Comparison of ENCODE assay signal across 11 cellular contexts in genomic region chr13:114105351-114106225, GRCh38. TPM values are rescaled to one million over a fixed set of nuclear protein-coding genes. Genes with fewer than 3 reads are reported as not detected.
A peak's percentile ranks its signal among the peaks of the same experiment; 100 is the strongest.
DNase-seq lines count a peak whose midpoint lies in the region; ATAC-seq and TF ChIP-seq lines count a peak whose summit lies in the region.
"Had no signal": no experiment of that assay in that cellular context is flagged by ENCODE, and none has a peak within 500 bp of the region (broad histone marks: within the 10 kb centered on the region; RNA-seq: fewer than 3 reads in every experiment).

No MANE protein-coding gene starts in this region.

- H3K27me3 ChIP-seq in tibial artery = no peaks in the 10 kb centered on the region
- H3K27me3 ChIP-seq: breast epithelium, tibial nerve had no signal

- no peak overlapping the region for H3K4me3 ChIP-seq in mucosa of descending colon
- no peak overlapping the region for H3K4me3 ChIP-seq in tibial artery
- H3K4me3 ChIP-seq: breast epithelium, tibial nerve had no signal

- no peaks in the 10 kb centered on the region for H3K36me3 ChIP-seq in mucosa of descending colon (ENCODE audit: low read depth)
- peaks cover 0 to 4% (median 0%) of the 10 kb centered on the region in 3 donors for H3K36me3 ChIP-seq in tibial artery
- H3K36me3 ChIP-seq: breast epithelium, tibial nerve had no signal

- H3K4me1 ChIP-seq in mucosa of descending colon (ENCODE audit: low read depth) (peaks cover 6% of the 10 kb centered on the region), tibial artery (peaks cover 0 to 45% (median 21%) of the 10 kb centered on the region in 4 donors)
- H3K4me1 ChIP-seq: breast epithelium had no signal

- intact Hi-C loops in mucosa of descending colon (cut with DNase I, micrococcal nuclease) = no loop called here
- intact Hi-C loops in tibial artery (cut with DNase I; ENCODE audit: low total_unique reads) = no loop called here

- peak overlapping the region in 1 of 2 donors; percentile 6 for H3K27ac ChIP-seq in tibial artery

- peaks cover 37% of the 10 kb centered on the region for H3K36me3 Mint-ChIP-seq in activated T-cell treated with anti-CD3 and anti-CD28 coated beads, Interleukin-2, amount 50 U/mL, for 24 hours (ENCODE audit: low read depth)
- peaks cover 57% of the 10 kb centered on the region for H3K36me3 Mint-ChIP-seq in central memory CD8-positive, alpha-beta T cell (ENCODE audit: insufficient read depth)

- peaks cover 76% of the 10 kb centered on the region for H3K4me1 Mint-ChIP-seq in activated T-cell treated with anti-CD3 and anti-CD28 coated beads, Interleukin-2, amount 50 U/mL, for 24 hours (ENCODE audit: low read depth)
- H3K4me1 Mint-ChIP-seq in central memory CD8-positive, alpha-beta T cell = peaks cover 69% of the 10 kb centered on the region

- no peaks in the 10 kb centered on the region for H3K27me3 Mint-ChIP-seq in activated T-cell treated with anti-CD3 and anti-CD28 coated beads, Interleukin-2, amount 50 U/mL, for 24 hours
- no peaks in the 10 kb centered on the region for H3K27me3 Mint-ChIP-seq in central memory CD8-positive, alpha-beta T cell

- no peak for ATAC-seq in central memory CD8-positive, alpha-beta T cell (replicated peaks; ENCODE audit: extremely low read depth, poor library complexity, severe bottlenecking)
- ATAC-seq in mucosa of descending colon (no peak), GM19351 (IDR thresholded peaks at IDR 0.05; ENCODE audit: unreplicated experiment) (no peak)

- H3K9me3 ChIP-seq in mucosa of descending colon (no peaks in the 10 kb centered on the region), tibial artery (no peaks in the 10 kb centered on the region)
- H3K9me3 ChIP-seq: breast epithelium, tibial nerve had no signal

- no peak overlapping the region for H3K4me3 Mint-ChIP-seq in activated T-cell treated with anti-CD3 and anti-CD28 coated beads, Interleukin-2, amount 50 U/mL, for 24 hours
- peak overlapping the region; percentile 69 for H3K4me3 Mint-ChIP-seq in central memory CD8-positive, alpha-beta T cell

- TF ChIP-seq CTCF in mucosa of descending colon (IDR thresholded peaks at IDR 0.05) (no peak), tibial artery (IDR thresholded peaks at IDR 0.05) (no peak)

- DNase-seq in activated T-cell treated with anti-CD3 and anti-CD28 coated beads, Interleukin-2, amount 50 U/mL, for 24 hours = peak; percentile 29
- no peak for DNase-seq in activated T-cell treated with anti-CD3 and anti-CD28 coated beads, Interleukin-2, amount 50 U/mL, for 48 hours
- DNase-seq in central memory CD8-positive, alpha-beta T cell (ENCODE audit: low spot score in 2 of 2) = no peak
- DNase-seq in mucosa of descending colon (peak; percentile 1 to 42 (median 20)), tibial artery (peak; percentile 18 to 39), T1000 (lab: John Stamatoyannopoulos, UW) (no peak)
- DNase-seq in stimulated activated CD4-positive, alpha-beta T cell treated with anti-CD3 and anti-CD28 coated beads, Interleukin-4, amount 100 ng/mL, for 4 hours = no peak
- DNase-seq: HCEC 1CT had no signal

- no peaks in the 10 kb centered on the region for H3K9me3 Mint-ChIP-seq in activated T-cell treated with anti-CD3 and anti-CD28 coated beads, Interleukin-2, amount 50 U/mL, for 24 hours
- H3K9me3 Mint-ChIP-seq in central memory CD8-positive, alpha-beta T cell = no peaks in the 10 kb centered on the region

- peak overlapping the region; percentile 66 for H3K27ac Mint-ChIP-seq in activated T-cell treated with anti-CD3 and anti-CD28 coated beads, Interleukin-2, amount 50 U/mL, for 24 hours
- peak overlapping the region; percentile 74 for H3K27ac Mint-ChIP-seq in central memory CD8-positive, alpha-beta T cell (ENCODE audit: low read depth)

RNA-seq across cellular contexts. Expression of gene RASA3, which starts 26.8 kb away (rescaled TPM):
- 10 to 100 TPM in 1 of 3 donors, 1 to 10 TPM in 2; 7.9 to 19.0 (median 8.4) TPM for total RNA-seq in mucosa of descending colon

Comparison
In these comparisons a context has a peak if more than half of its experiments do, and no peak if none do; other contexts are left out.
1. DNase-seq: peak in activated T-cell treated with anti-CD3 and anti-CD28 coated beads, Interleukin-2, amount 50 U/mL, for 24 hours (single experiment), mucosa of descending colon (3 of 3) and tibial artery (2 of 2); none in activated T-cell treated with anti-CD3 and anti-CD28 coated beads, Interleukin-2, amount 50 U/mL, for 48 hours (0 of 2), central memory CD8-positive, alpha-beta T cell (0 of 2), T1000 (single experiment) and stimulated activated CD4-positive, alpha-beta T cell treated with anti-CD3 and anti-CD28 coated beads, Interleukin-4, amount 100 ng/mL, for 4 hours (0 of 2).